21 cellular contexts compared by ENCODE assay signal in the genomic region with DNA sequence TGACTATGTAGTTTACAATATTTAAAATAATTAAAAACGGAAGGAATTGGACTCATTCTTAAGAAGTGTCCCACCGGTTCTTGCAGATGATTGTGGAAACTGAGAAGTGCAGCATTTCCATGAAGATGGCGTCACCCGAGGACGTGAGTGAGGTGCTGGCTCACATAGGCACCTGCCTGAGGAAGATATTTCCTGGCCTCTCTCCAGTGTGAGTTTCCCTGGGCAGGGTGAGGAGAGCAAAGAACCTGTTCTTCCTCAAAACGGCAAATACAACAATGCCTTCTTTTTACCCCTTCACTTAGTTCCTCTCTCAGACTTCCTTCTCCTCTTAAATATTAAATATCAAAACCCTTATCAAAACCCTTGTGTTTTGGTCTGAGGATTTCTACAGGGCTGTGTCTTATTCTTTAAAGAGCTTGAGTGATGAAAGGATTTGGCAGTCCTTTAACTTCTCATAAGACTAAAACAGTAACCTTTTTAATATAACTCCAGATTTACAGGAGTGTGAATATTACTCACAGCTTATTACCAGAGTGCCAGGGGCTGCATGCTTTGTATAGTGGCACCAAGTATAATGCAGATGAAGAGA.
"Had no signal": no experiment of that assay in that cellular context is flagged by ENCODE, and none has a peak within 500 bp of the region (broad histone marks: within the 10 kb centered on the region; RNA-seq: fewer than 3 reads in every experiment).

No MANE protein-coding gene starts in this region.

- H3K27ac ChIP-seq: cardiac muscle cell, epithelial cell of prostate, foreskin keratinocyte, sigmoid colon had no signal

- H3K9me3 ChIP-seq: sigmoid colon had no signal

- ATAC-seq: activated CD8-positive, alpha-beta memory T cell treated with anti-CD3 and anti-CD28 coated beads, Interleukin-2, amount 10 ng/mL, durations not matched to agents 7 days and 5 days; effector memory CD8-positive, alpha-beta T cell; foreskin keratinocyte had no signal

- H3K36me3 ChIP-seq: sigmoid colon had no signal

- DNase-seq: activated CD4-positive, alpha-beta memory T cell treated with anti-CD3 and anti-CD28 coated beads, Interleukin-2, amount 10 ng/mL, durations not matched to agents 7 days and 5 days; activated CD4-positive, alpha-beta T cell treated with anti-CD3 and anti-CD28 coated beads for 48 hours; activated CD8-positive, alpha-beta memory T cell treated with anti-CD3 and anti-CD28 coated beads, Interleukin-2, amount 10 ng/mL, durations not matched to agents 7 days and 5 days; activated naive CD8-positive, alpha-beta T cell treated with anti-CD3 and anti-CD28 coated beads for 36 hours; amniotic stem cell; dermis blood vessel endothelial cell; effector memory CD8-positive, alpha-beta T cell; foreskin keratinocyte; glutamatergic neuron; hippocampal formation; islet precursor cell; nephron progenitor cell; nucleus accumbens; posterior cingulate gyrus; sigmoid colon; stimulated activated CD4-positive, alpha-beta T cell treated with anti-CD3 and anti-CD28 coated beads, Interleukin-4, amount 100 ng/mL, for 4 hours; stimulated activated naive CD4-positive, alpha-beta T cell; T1000 had no signal

- H3K4me3 ChIP-seq: cardiac muscle cell, lung, sigmoid colon had no signal

- H3K4me1 ChIP-seq: foreskin keratinocyte, sigmoid colon had no signal
